ENCODE assay signal across 38 cellular contexts in the genomic region with DNA sequence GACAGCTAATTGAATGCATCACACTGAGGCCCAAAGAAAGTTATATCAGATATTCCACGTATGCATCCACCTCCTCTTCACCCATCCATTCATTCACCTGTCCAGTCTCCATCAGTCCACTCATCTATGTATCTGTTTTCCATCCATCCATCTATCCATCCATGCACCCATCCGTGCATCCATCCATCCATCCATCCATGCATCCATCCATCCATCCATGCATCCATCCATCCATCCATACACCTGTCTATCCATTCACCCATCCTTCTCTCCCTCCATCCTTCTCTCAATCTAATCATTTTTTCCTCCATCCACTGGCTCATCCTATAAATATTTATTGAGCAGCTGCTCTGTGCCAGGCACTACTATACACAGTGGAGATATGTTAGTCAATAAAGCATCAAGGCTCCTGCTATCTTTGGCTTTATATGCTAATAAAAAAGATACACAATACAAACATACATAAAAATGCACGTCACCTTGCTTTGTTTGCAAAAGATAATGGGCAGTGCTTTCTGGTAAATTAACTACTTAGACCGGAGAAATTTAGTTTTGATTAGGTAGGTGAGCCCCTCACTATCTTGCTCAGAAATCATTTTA.
"Had no signal": no experiment of that assay in that cellular context is flagged by ENCODE, and none has a peak within 500 bp of the region (broad histone marks: within the 10 kb centered on the region; RNA-seq: fewer than 3 reads in every experiment).

No MANE protein-coding gene starts in this region.

- H3K4me3 Mint-ChIP-seq: activated naive CD4-positive, alpha-beta T cell treated with anti-CD3 and anti-CD28 coated beads for 36 hours; activated naive CD4-positive, alpha-beta T cell treated with anti-CD3 and anti-CD28 coated beads, Interleukin-2, amount 10 ng/mL, durations not matched to agents 7 days and 5 days; activated naive CD4-positive, alpha-beta T cell treated with anti-CD3 and anti-CD28 coated beads, Interleukin-2, amount 50 U/mL, for 24 hours; activated naive CD8-positive, alpha-beta T cell; activated naive CD8-positive, alpha-beta T cell treated with anti-CD3 and anti-CD28 coated beads for 36 hours; activated naive CD8-positive, alpha-beta T cell treated with anti-CD3 and anti-CD28 coated beads, Interleukin-2, amount 10 ng/mL, durations not matched to agents 7 days and 5 days; activated naive CD8-positive, alpha-beta T cell treated with anti-CD3 and anti-CD28 coated beads, Interleukin-2, amount 50 U/mL, for 24 hours; activated T-cell treated with anti-CD3 and anti-CD28 coated beads, Interleukin-2, amount 50 U/mL, for 24 hours; activated T-cell treated with anti-CD3 and anti-CD28 coated beads, Interleukin-2, amount 50 U/mL, for 4 hours; activated T-cell treated with anti-CD3 and anti-CD28 coated beads, Interleukin-2, amount 50 U/mL, for 72 hours; activated T-helper 1 cell treated with anti-CD3 and anti-CD28 coated beads, Interleukin-12 subunit alpha, Interleukin-12 subunit beta, Interleukin-2, Interleukin-4 antibody, amounts not matched to agents 30 ng/mL and 10 ng/mL and 1 ng/mL, durations not matched to agents 14 hours and 24 hours and 36 hours; activated T-helper 17 cell treated with anti-CD3 and anti-CD28 coated beads, Interleukin-2, amount 50 U/mL, for 72 hours; brain; central memory CD8-positive, alpha-beta T cell had no signal

- ATAC-seq: activated naive CD4-positive, alpha-beta T cell treated with anti-CD3 and anti-CD28 coated beads, Interleukin-2, amount 50 U/mL, for 72 hours; activated naive CD8-positive, alpha-beta T cell treated with anti-CD3 and anti-CD28 coated beads, Interleukin-2, amount 50 U/mL, for 24 hours; activated T-cell treated with anti-CD3 and anti-CD28 coated beads, Interleukin-2, amount 50 U/mL, for 4 hours; activated T-cell treated with anti-CD3 and anti-CD28 coated beads, Interleukin-2, amount 50 U/mL, for 72 hours; activated T-helper 17 cell treated with anti-CD3 and anti-CD28 coated beads, Interleukin-2, amount 50 U/mL, for 72 hours; body of pancreas had no signal

- H3K4me1 ChIP-seq: adrenal gland, body of pancreas, breast epithelium had no signal

- H3K27me3 Mint-ChIP-seq: activated naive CD4-positive, alpha-beta T cell treated with anti-CD3 and anti-CD28 coated beads, Interleukin-2, amount 10 ng/mL, durations not matched to agents 7 days and 5 days; activated naive CD4-positive, alpha-beta T cell treated with anti-CD3 and anti-CD28 coated beads, Interleukin-2, amount 50 U/mL, for 24 hours; activated naive CD8-positive, alpha-beta T cell; activated naive CD8-positive, alpha-beta T cell treated with anti-CD3 and anti-CD28 coated beads for 36 hours; activated naive CD8-positive, alpha-beta T cell treated with anti-CD3 and anti-CD28 coated beads, Interleukin-2, amount 50 U/mL, for 24 hours; activated T-cell treated with anti-CD3 and anti-CD28 coated beads, Interleukin-2, amount 50 U/mL, for 24 hours; activated T-helper 17 cell treated with anti-CD3 and anti-CD28 coated beads, Interleukin-2, amount 50 U/mL, for 72 hours; brain; central memory CD8-positive, alpha-beta T cell had no signal

- H3K4me3 ChIP-seq: adrenal gland, ascending aorta, body of pancreas, breast epithelium, cardiac muscle cell had no signal

- H3K36me3 Mint-ChIP-seq: activated naive CD4-positive, alpha-beta T cell treated with anti-CD3 and anti-CD28 coated beads, Interleukin-2, amount 10 ng/mL, durations not matched to agents 7 days and 5 days; activated naive CD4-positive, alpha-beta T cell treated with anti-CD3 and anti-CD28 coated beads, Interleukin-2, amount 50 U/mL, for 24 hours; activated naive CD4-positive, alpha-beta T cell treated with anti-CD3 and anti-CD28 coated beads, Interleukin-2, amount 50 U/mL, for 72 hours; activated naive CD8-positive, alpha-beta T cell; activated naive CD8-positive, alpha-beta T cell treated with anti-CD3 and anti-CD28 coated beads for 36 hours; brain had no signal

- H3K9me3 Mint-ChIP-seq: activated naive CD4-positive, alpha-beta T cell treated with anti-CD3 and anti-CD28 coated beads for 36 hours; activated naive CD4-positive, alpha-beta T cell treated with anti-CD3 and anti-CD28 coated beads, Interleukin-2, amount 10 ng/mL, durations not matched to agents 7 days and 5 days; activated naive CD4-positive, alpha-beta T cell treated with anti-CD3 and anti-CD28 coated beads, Interleukin-2, amount 50 U/mL, for 24 hours; activated naive CD4-positive, alpha-beta T cell treated with anti-CD3 and anti-CD28 coated beads, Interleukin-2, amount 50 U/mL, for 72 hours; activated naive CD8-positive, alpha-beta T cell treated with anti-CD3 and anti-CD28 coated beads for 36 hours; activated naive CD8-positive, alpha-beta T cell treated with anti-CD3 and anti-CD28 coated beads, Interleukin-2, amount 50 U/mL, for 24 hours; activated T-cell treated with anti-CD3 and anti-CD28 coated beads, Interleukin-2, amount 50 U/mL, for 24 hours; activated T-cell treated with anti-CD3 and anti-CD28 coated beads, Interleukin-2, amount 50 U/mL, for 4 hours; activated T-helper 1 cell treated with anti-CD3 and anti-CD28 coated beads, Interleukin-12 subunit alpha, Interleukin-12 subunit beta, Interleukin-2, Interleukin-4 antibody, amounts not matched to agents 30 ng/mL and 10 ng/mL and 1 ng/mL, durations not matched to agents 14 hours and 24 hours and 36 hours; activated T-helper 17 cell treated with anti-CD3 and anti-CD28 coated beads, Interleukin-2, amount 50 U/mL, for 72 hours; activated T-helper 2 cell treated with anti-CD3 and anti-CD28 coated beads, Interferon-gamma antibody, Interleukin-2, Interleukin-4, amounts not matched to agents 10 μg/mL and 5 μg/mL and 100 μg/mL, durations not matched to agents 14 hours and 24 hours and 36 hours; central memory CD8-positive, alpha-beta T cell had no signal

- DNase-seq: activated effector memory CD4-positive, alpha-beta T cell treated with anti-CD3 and anti-CD28 coated beads, Interleukin-2, amount 50 U/mL, for 16 hours; activated effector memory CD4-positive, alpha-beta T cell treated with Interleukin-2 at 50 U/mL for 16 hours; activated gamma-delta T cell; activated gamma-delta T cell treated with Interleukin-2 at 50 U/mL for 16 hours; activated naive CD4-positive, alpha-beta T cell; activated naive CD4-positive, alpha-beta T cell treated with anti-CD3 and anti-CD28 coated beads for 36 hours; activated naive CD4-positive, alpha-beta T cell treated with anti-CD3 and anti-CD28 coated beads, Interleukin-2, amount 10 ng/mL, durations not matched to agents 7 days and 5 days; activated naive CD4-positive, alpha-beta T cell treated with anti-CD3 and anti-CD28 coated beads, Interleukin-2, amount 50 U/mL, for 16 hours; activated naive CD4-positive, alpha-beta T cell treated with Interleukin-2 at 50 U/mL for 16 hours; activated naive CD8-positive, alpha-beta T cell treated with anti-CD3 and anti-CD28 coated beads for 36 hours; activated naive CD8-positive, alpha-beta T cell treated with anti-CD3 and anti-CD28 coated beads, Interleukin-2, amount 10 ng/mL, durations not matched to agents 7 days and 5 days; activated naive CD8-positive, alpha-beta T cell treated with anti-CD3 and anti-CD28 coated beads, Interleukin-2, amount 50 U/mL, for 24 hours; activated T-cell treated with anti-CD3 and anti-CD28 coated beads, Interleukin-2, amount 50 U/mL, for 1 hour; activated T-cell treated with anti-CD3 and anti-CD28 coated beads, Interleukin-2, amount 50 U/mL, for 24 hours; activated T-cell treated with anti-CD3 and anti-CD28 coated beads, Interleukin-2, amount 50 U/mL, for 4 hours; activated T-cell treated with anti-CD3 and anti-CD28 coated beads, Interleukin-2, amount 50 U/mL, for 48 hours; activated T-cell treated with anti-CD3 and anti-CD28 coated beads, Interleukin-2, amount 50 U/mL, for 72 hours; adrenal gland; amniotic stem cell; amygdala; anterior cingulate cortex; aorta; body of pancreas; brain microvascular endothelial cell; caudate nucleus; central memory CD4-positive, alpha-beta T cell; cerebellar nuclear complex had no signal

- H3K9me3 ChIP-seq: adrenal gland, body of pancreas, breast epithelium had no signal

- H3K36me3 ChIP-seq: adrenal gland, ascending aorta, brain microvascular endothelial cell, breast epithelium, cardiac muscle cell had no signal

- H3K27ac Mint-ChIP-seq: activated naive CD4-positive, alpha-beta T cell treated with anti-CD3 and anti-CD28 coated beads for 36 hours; activated naive CD4-positive, alpha-beta T cell treated with anti-CD3 and anti-CD28 coated beads, Interleukin-2, amount 10 ng/mL, durations not matched to agents 7 days and 5 days; activated naive CD4-positive, alpha-beta T cell treated with anti-CD3 and anti-CD28 coated beads, Interleukin-2, amount 50 U/mL, for 24 hours; activated naive CD4-positive, alpha-beta T cell treated with anti-CD3 and anti-CD28 coated beads, Interleukin-2, amount 50 U/mL, for 72 hours; activated naive CD8-positive, alpha-beta T cell; activated naive CD8-positive, alpha-beta T cell treated with anti-CD3 and anti-CD28 coated beads for 36 hours; activated naive CD8-positive, alpha-beta T cell treated with anti-CD3 and anti-CD28 coated beads, Interleukin-2, amount 10 ng/mL, durations not matched to agents 7 days and 5 days; activated naive CD8-positive, alpha-beta T cell treated with anti-CD3 and anti-CD28 coated beads, Interleukin-2, amount 50 U/mL, for 24 hours; activated T-cell treated with anti-CD3 and anti-CD28 coated beads, Interleukin-2, amount 50 U/mL, for 24 hours; activated T-cell treated with anti-CD3 and anti-CD28 coated beads, Interleukin-2, amount 50 U/mL, for 72 hours; activated T-helper 1 cell treated with anti-CD3 and anti-CD28 coated beads, Interleukin-12 subunit alpha, Interleukin-12 subunit beta, Interleukin-2, Interleukin-4 antibody, amounts not matched to agents 30 ng/mL and 10 ng/mL and 1 ng/mL, durations not matched to agents 14 hours and 24 hours and 36 hours; activated T-helper 17 cell treated with anti-CD3 and anti-CD28 coated beads, Interleukin-2, amount 50 U/mL, for 72 hours; activated T-helper 2 cell treated with anti-CD3 and anti-CD28 coated beads, Interferon-gamma antibody, Interleukin-2, Interleukin-4, amounts not matched to agents 10 μg/mL and 5 μg/mL and 100 μg/mL, durations not matched to agents 14 hours and 24 hours and 36 hours; brain had no signal

- H3K4me1 Mint-ChIP-seq: activated naive CD4-positive, alpha-beta T cell treated with anti-CD3 and anti-CD28 coated beads, Interleukin-2, amount 10 ng/mL, durations not matched to agents 7 days and 5 days; activated naive CD8-positive, alpha-beta T cell treated with anti-CD3 and anti-CD28 coated beads, Interleukin-2, amount 10 ng/mL, durations not matched to agents 7 days and 5 days; activated naive CD8-positive, alpha-beta T cell treated with anti-CD3 and anti-CD28 coated beads, Interleukin-2, amount 50 U/mL, for 24 hours; activated T-helper 17 cell treated with anti-CD3 and anti-CD28 coated beads, Interleukin-2, amount 50 U/mL, for 72 hours; brain had no signal

- H3K27ac ChIP-seq: adrenal gland, ascending aorta, body of pancreas, brain microvascular endothelial cell, breast epithelium, cardiac muscle cell had no signal
